8 cellular contexts compared by ENCODE assay signal in genomic region chr17:78840530-78840779, GRCh38. TPM values are rescaled to one million over a fixed set of nuclear protein-coding genes. Genes with fewer than 3 reads are reported as not detected.
DNase-seq lines count a peak whose midpoint lies in the region; ATAC-seq and TF ChIP-seq lines count a peak whose summit lies in the region.

No MANE protein-coding gene starts in this region.

- H3K36me3 ChIP-seq in RWPE2 (ENCODE audit: low read depth) (peaks cover 31% of the 10 kb centered on the region), fibroblast of lung (ENCODE audit: control insufficient read depth, insufficient read depth, low read length) (peaks cover 17% of the 10 kb centered on the region), rectal smooth muscle tissue (ENCODE audit: control insufficient read depth, insufficient read depth, low read length) (peaks cover 16% of the 10 kb centered on the region)

- no peak for TF ChIP-seq CTCF in RWPE2 (IDR thresholded peaks at IDR 0.05; ENCODE audit: poor library complexity, severe bottlenecking)
- TF ChIP-seq CTCF in fibroblast of lung (conservative IDR thresholded peaks at IDR 0.05 in 1 of 2, IDR thresholded peaks at IDR 0.05 in 1 of 2; ENCODE audit: low read depth in 1 of 2, low read length in 2 of 2), result no peak

- DNase-seq in RWPE2 (ENCODE audit: low spot score) (no peak), fibroblast of lung (ENCODE audit: low read depth in 2 of 2) (no peak), AG08396 (ENCODE audit: low spot score) (no peak), anterior cingulate cortex (lab: John Stamatoyannopoulos, UW) (no peak)
- no peak for DNase-seq in stimulated activated CD4-positive, alpha-beta T cell treated with anti-CD3 and anti-CD28 coated beads, Interleukin-15, amount 100 ng/mL, for 24 hours

- ATAC-seq in GM19025 (IDR thresholded peaks at IDR 0.05; ENCODE audit: low read depth, unreplicated experiment) (peak; percentile 22), RWPE2 (ENCODE audit: low read depth) (peak; percentile 32), GM21529 (IDR thresholded peaks at IDR 0.05; ENCODE audit: unreplicated experiment) (no peak)

- H3K27ac ChIP-seq in RWPE2 (ENCODE audit: poor library complexity, severe bottlenecking) (peak overlapping the region; percentile 75), fibroblast of lung (ENCODE audit: insufficient read depth, low read length) (peak overlapping the region; percentile 97), rectal smooth muscle tissue (ENCODE audit: low read depth, low read length) (peak overlapping the region; percentile 95)

- H3K4me1 ChIP-seq in RWPE2 (ENCODE audit: insufficient read depth, poor library complexity, severe bottlenecking) (peaks cover 4% of the 10 kb centered on the region), fibroblast of lung (ENCODE audit: control insufficient read depth, extremely low read depth, insufficient read depth, low read length) (peaks cover 13% of the 10 kb centered on the region), rectal smooth muscle tissue (ENCODE audit: control insufficient read depth, insufficient read depth, low read length) (peaks cover 13% of the 10 kb centered on the region)

- H2AFZ ChIP-seq in fibroblast of lung (ENCODE audit: low read length), result no peak overlapping the region

- H3K9ac ChIP-seq in fibroblast of lung (ENCODE audit: insufficient read depth, low read length) (peak overlapping the region; percentile 98), rectal smooth muscle tissue (ENCODE audit: low read length) (peak overlapping the region; percentile 16)

- peaks cover 39% of the 10 kb centered on the region for H3K79me2 ChIP-seq in fibroblast of lung (ENCODE audit: control insufficient read depth, insufficient read depth, low read length)

- H3K4me2 ChIP-seq in fibroblast of lung (ENCODE audit: extremely low read depth, insufficient read depth, low read length), result no peak overlapping the region

- H3K27me3 ChIP-seq in RWPE2 (ENCODE audit: insufficient read depth, poor library complexity, severe bottlenecking), result no peaks in the 10 kb centered on the region
- H3K27me3 ChIP-seq in fibroblast of lung (ENCODE audit: control insufficient read depth, insufficient read depth, low read length), result no peaks in the 10 kb centered on the region
- no peaks in the 10 kb centered on the region for H3K27me3 ChIP-seq in rectal smooth muscle tissue (ENCODE audit: control insufficient read depth, insufficient read depth, low read length)

- H3K4me3 ChIP-seq in RWPE2 (ENCODE audit: severe bottlenecking) (peak overlapping the region; percentile 68), fibroblast of lung (replicated peaks in 1 of 4; ENCODE audit: control extremely low read depth in 1 of 4, insufficient read depth in 1 of 4, low read depth in 3 of 4, low read length in 4 of 4) (peak overlapping the region; percentile 75 to 92 (median 90)), rectal smooth muscle tissue (ENCODE audit: low read length) (peak overlapping the region; percentile 77)

- H3K9me3 ChIP-seq in RWPE2 (ENCODE audit: severe bottlenecking) (no peaks in the 10 kb centered on the region), fibroblast of lung (ENCODE audit: control insufficient read depth, insufficient read depth, low read depth, low read length) (no peaks in the 10 kb centered on the region)

- peaks cover 2% of the 10 kb centered on the region for H4K20me1 ChIP-seq in fibroblast of lung (ENCODE audit: control insufficient read depth, extremely low read depth, insufficient read depth, low read length)

RNA-seq across cellular contexts. Expression of gene USP36, which starts 0.2 kb away (rescaled TPM):
- 16.7 and 18.3 TPM in 2 replicates for total RNA-seq in fibroblast of lung
- 15.4 and 27.4 TPM in 2 replicates for polyA plus RNA-seq in fibroblast of lung
- 18.2 and 25.0 TPM in 2 replicates for polyA plus RNA-seq in fibroblast of lung (2012)
- polyA minus RNA-seq in fibroblast of lung (ENCODE audit: low replicate concordance), result 48.3 and 92.3 TPM in 2 replicates

RNA-seq across cellular contexts. Expression of gene CYTH1, which starts 58.4 kb away (rescaled TPM):
- 6.7 and 9.9 TPM in 2 replicates for total RNA-seq in fibroblast of lung
- 8.9 and 11.3 TPM in 2 replicates for polyA plus RNA-seq in fibroblast of lung
- 6.3 and 9.7 TPM in 2 replicates for polyA plus RNA-seq in fibroblast of lung (2012)
- polyA minus RNA-seq in fibroblast of lung (ENCODE audit: low replicate concordance), result 5.5 and 18.6 TPM in 2 replicates
